ENCODE assay signal across 21 cellular contexts in the genomic region with DNA sequence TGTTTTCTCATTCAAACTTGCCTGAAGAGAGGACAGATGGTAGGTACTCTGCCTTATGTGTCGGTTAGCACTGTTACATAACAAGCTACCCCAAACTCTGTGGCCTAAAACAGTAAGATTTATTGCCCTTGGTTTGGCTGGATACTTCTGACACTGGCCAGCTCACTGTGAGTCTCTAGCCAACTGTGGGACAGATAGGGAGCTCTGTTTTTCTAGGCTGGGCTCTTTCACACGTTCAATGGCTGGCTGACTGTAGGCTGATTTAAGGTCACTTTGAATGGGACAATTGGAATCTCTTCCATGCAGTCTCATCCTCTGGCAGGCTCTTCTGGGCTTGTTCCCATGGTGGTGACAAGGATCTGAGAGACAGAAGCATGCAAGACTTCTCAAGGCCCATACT. TPM values are rescaled to one million over a fixed set of nuclear protein-coding genes. Genes with fewer than 3 reads are reported as not detected.
"Had no signal": no experiment of that assay in that cellular context is flagged by ENCODE, and none has a peak within 500 bp of the region (broad histone marks: within the 10 kb centered on the region; RNA-seq: fewer than 3 reads in every experiment).

No MANE protein-coding gene starts in this region.

- H3K27me3 ChIP-seq: upper lobe of left lung had no signal

- DNase-seq: activated B cell treated with CpG ODN at 0.5 μM for 24 hours; activated CD4-positive, alpha-beta T cell treated with anti-CD3 and anti-CD28 coated beads for 48 hours; activated CD8-positive, alpha-beta memory T cell treated with anti-CD3 and anti-CD28 coated beads, Interleukin-2, amount 50 U/mL, for 4 hours; activated CD8-positive, alpha-beta T cell treated with anti-CD3 and anti-CD28 coated beads, Interleukin-2, amount 10 ng/mL, durations not matched to agents 7 days and 5 days; activated gamma-delta T cell treated with Interleukin-2 at 50 U/mL for 16 hours; activated naive CD8-positive, alpha-beta T cell treated with anti-CD3 and anti-CD28 coated beads for 36 hours; activated T-cell treated with anti-CD3 and anti-CD28 coated beads, Interleukin-2, amount 50 U/mL, for 72 hours; amygdala; dermis blood vessel endothelial cell; effector memory CD8-positive, alpha-beta T cell; head of caudate nucleus; midbrain; retina; small intestine; stimulated activated CD4-positive, alpha-beta T cell treated with anti-CD3 and anti-CD28 coated beads, Interleukin-4, amount 100 ng/mL, for 4 hours; stimulated activated CD8-positive, alpha-beta memory T cell treated with anti-CD3 and anti-CD28 coated beads, Interleukin-4, amount 100 ng/mL, for 48 hours; T-helper 2 cell; upper lobe of left lung had no signal

- H3K36me3 ChIP-seq: upper lobe of left lung had no signal

- H3K9me3 ChIP-seq: upper lobe of left lung had no signal

- H3K4me3 ChIP-seq: lung, upper lobe of left lung had no signal

- FAIRE-seq: frontal cortex, small intestine, TTC549 had no signal

- H3K27ac ChIP-seq: upper lobe of left lung had no signal

- ATAC-seq: activated CD8-positive, alpha-beta T cell treated with anti-CD3 and anti-CD28 coated beads, Interleukin-2, amount 10 ng/mL, durations not matched to agents 7 days and 5 days; activated T-cell treated with anti-CD3 and anti-CD28 coated beads, Interleukin-2, amount 50 U/mL, for 72 hours; effector memory CD8-positive, alpha-beta T cell had no signal

RNA-seq across cellular contexts. Expression of gene JAG1, which starts 39.4 kb away (rescaled TPM):
- total RNA-seq: activated B cell treated with CpG ODN at 0.5 μM for 24 hours had no signal
